16 cellular contexts compared by ENCODE assay signal in the genomic region with DNA sequence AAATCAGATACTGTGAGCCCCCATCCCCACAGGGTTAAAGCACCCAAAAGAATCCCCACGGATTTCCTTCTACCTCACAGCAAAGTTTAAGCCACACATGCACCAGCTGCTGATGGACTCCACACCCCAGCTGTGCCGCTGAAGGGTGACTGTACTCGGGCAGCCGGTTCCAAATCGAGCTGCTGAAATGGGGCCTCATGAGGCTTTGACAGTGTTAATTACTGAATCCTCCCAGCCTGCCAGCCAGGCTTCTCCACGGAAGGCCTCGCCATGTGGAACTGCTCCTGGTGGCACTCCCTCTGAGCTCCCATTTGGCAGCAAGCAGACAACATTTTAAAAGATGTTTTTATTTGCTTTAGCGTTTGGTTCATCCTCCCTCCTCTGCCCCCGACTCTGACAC.
"Had no signal": no experiment of that assay in that cellular context is flagged by ENCODE, and none has a peak within 500 bp of the region (broad histone marks: within the 10 kb centered on the region; RNA-seq: fewer than 3 reads in every experiment).

No MANE protein-coding gene starts in this region.

- H3K4me3 ChIP-seq: spleen, transverse colon had no signal

- H3K9me3 ChIP-seq: neutrophil, spleen, transverse colon had no signal

- ATAC-seq: left lobe of liver; stimulated activated memory B cell treated with anti-CD40 and anti-IgM and Interleukin-4, amounts not matched to agents 10 μg/mL and 1 μg/mL and 100 μg/mL, for 72 hours; T-cell had no signal

- H3K27me3 ChIP-seq: neutrophil, spleen, transverse colon had no signal

- DNase-seq: activated CD4-positive, alpha-beta memory T cell treated with anti-CD3 and anti-CD28 coated beads for 36 hours; activated CD4-positive, alpha-beta T cell treated with anti-CD3 and anti-CD28 coated beads for 1 hour; activated gamma-delta T cell; activated T-cell treated with anti-CD3 and anti-CD28 coated beads, Interleukin-2, amount 50 U/mL, for 48 hours; amygdala; dermis blood vessel endothelial cell; endodermal cell; mesendoderm; spleen; stimulated activated CD4-positive, alpha-beta T cell treated with anti-CD3 and anti-CD28 coated beads, Interleukin-1b, Interleukin-23, amount 100 ng/mL, for 48 hours; T-cell; T1000; transverse colon had no signal

- H3K36me3 ChIP-seq: neutrophil, spleen, transverse colon had no signal

- H3K27ac ChIP-seq: neutrophil, spleen, transverse colon had no signal

- H3K4me1 ChIP-seq: spleen, transverse colon had no signal
